1 cellular context compared by ENCODE assay signal in the genomic region with DNA sequence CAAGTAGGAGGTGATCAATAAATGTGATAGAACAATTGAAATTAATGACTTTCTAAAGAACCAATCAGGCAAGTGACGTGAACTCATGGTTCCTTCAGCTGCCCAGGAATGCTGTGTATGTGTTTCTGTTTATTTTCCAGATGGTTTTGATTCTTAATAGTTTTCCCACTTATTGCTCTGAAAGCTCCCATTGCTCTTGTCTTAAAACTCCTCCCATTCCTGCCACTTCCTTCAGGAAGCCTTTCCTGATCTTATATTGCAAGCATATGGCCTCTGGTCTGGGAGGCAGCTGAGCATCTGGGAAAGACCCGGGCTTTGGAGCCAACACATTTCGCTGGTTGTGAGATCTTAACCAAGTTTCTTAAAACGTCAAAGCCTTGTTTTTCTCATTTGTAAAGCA.
TF ChIP-seq lines count a peak whose summit lies in the region.

No MANE protein-coding gene starts in this region.

TF ChIP-seq in IMR-90, 13 proteins besides CTCF, POLR2A, EP300 and RAD21:
- no peak for TF ChIP-seq NFE2L2 (IDR thresholded peaks at IDR 0.05; ENCODE audit: low read depth, low read length)
- TF ChIP-seq MAZ (IDR thresholded peaks at IDR 0.05; ENCODE audit: borderline replicate concordance, low read depth, low read length): no peak
- no peak for TF ChIP-seq MAFK (IDR thresholded peaks at IDR 0.05; ENCODE audit: low read depth, low read length)
- TF ChIP-seq, protein P1, sequence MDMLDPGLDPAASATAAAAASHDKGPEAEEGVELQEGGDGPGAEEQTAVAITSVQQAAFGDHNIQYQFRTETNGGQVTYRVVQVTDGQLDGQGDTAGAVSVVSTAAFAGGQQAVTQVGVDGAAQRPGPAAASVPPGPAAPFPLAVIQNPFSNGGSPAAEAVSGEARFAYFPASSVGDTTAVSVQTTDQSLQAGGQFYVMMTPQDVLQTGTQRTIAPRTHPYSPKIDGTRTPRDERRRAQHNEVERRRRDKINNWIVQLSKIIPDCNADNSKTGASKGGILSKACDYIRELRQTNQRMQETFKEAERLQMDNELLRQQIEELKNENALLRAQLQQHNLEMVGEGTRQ (IDR thresholded peaks at IDR 0.05; ENCODE audit: low read depth, low read length): no peak
- TF ChIP-seq CEBPB (IDR thresholded peaks at IDR 0.05; ENCODE audit: low read depth, low read length): no peak
- no peak for TF ChIP-seq FOS (IDR thresholded peaks at IDR 0.05; ENCODE audit: low read depth, low read length)
- TF ChIP-seq BHLHE40 (IDR thresholded peaks at IDR 0.05; ENCODE audit: low read depth, low read length): no peak
- no peak for TF ChIP-seq RFX5 (IDR thresholded peaks at IDR 0.05; ENCODE audit: low read depth, low read length)
- TF ChIP-seq CHD1 (IDR thresholded peaks at IDR 0.05; ENCODE audit: low read depth, low read length): no peak
- no peak for TF ChIP-seq MXI1 (IDR thresholded peaks at IDR 0.05; ENCODE audit: borderline replicate concordance, low read depth, low read length)
- no peak for TF ChIP-seq SMC3 (IDR thresholded peaks at IDR 0.05; ENCODE audit: low read depth, low read length)
- TF ChIP-seq, protein P2, sequence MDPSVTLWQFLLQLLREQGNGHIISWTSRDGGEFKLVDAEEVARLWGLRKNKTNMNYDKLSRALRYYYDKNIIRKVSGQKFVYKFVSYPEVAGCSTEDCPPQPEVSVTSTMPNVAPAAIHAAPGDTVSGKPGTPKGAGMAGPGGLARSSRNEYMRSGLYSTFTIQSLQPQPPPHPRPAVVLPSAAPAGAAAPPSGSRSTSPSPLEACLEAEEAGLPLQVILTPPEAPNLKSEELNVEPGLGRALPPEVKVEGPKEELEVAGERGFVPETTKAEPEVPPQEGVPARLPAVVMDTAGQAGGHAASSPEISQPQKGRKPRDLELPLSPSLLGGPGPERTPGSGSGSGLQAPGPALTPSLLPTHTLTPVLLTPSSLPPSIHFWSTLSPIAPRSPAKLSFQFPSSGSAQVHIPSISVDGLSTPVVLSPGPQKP (IDR thresholded peaks at IDR 0.05; ENCODE audit: borderline replicate concordance, low read depth, low read length): no peak
- no peak for TF ChIP-seq RCOR1 (IDR thresholded peaks at IDR 0.05; ENCODE audit: insufficient replicate concordance, low read length)
